1 cellular context compared by ENCODE assay signal in genomic region chr20:34676642-34677373, GRCh38.
TF ChIP-seq lines count a peak whose summit lies in the region.

Gene PIGU (minus strand): TSS chr20:34677092. CDS start chr20:34677085, 7 bp downstream.

TF ChIP-seq in GM12878, 131 proteins besides CTCF, POLR2A, EP300 and RAD21 (continued from another document):
- TF ChIP-seq PRDM15 (CRISPR knock-in tag; IDR thresholded peaks at IDR 0.05), result no peak
